ENCODE assay signal across 11 cellular contexts in the genomic region with DNA sequence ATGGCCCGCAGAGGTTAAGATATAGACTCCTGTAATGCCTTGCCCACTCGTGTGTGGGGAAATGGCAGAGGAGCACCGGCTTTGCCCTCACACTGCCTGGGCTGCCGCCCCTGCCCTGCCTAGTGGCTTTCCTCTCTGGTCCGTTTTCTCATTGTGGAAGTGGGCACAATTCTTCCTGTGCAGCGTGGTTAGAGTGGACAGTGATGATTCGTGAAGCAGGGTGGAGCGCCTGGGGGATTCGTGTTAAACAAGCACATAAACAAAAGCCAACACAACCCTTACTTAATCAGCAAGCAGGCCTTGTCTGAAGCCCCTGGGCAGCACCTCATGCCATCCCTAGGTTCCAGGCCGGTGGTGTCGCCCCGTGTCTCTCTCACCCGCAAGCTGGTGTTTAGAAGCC.
DNase-seq lines count a peak whose midpoint lies in the region; ATAC-seq and TF ChIP-seq lines count a peak whose summit lies in the region.
"Had no signal": no experiment of that assay in that cellular context is flagged by ENCODE, and none has a peak within 500 bp of the region (broad histone marks: within the 10 kb centered on the region; RNA-seq: fewer than 3 reads in every experiment).

No MANE protein-coding gene starts in this region.

- 85 to 88% (median 87%) methylated on average over 13 of the region's 13 CpGs for WGBS in psoas muscle, 3 donors

- H3K4me3 ChIP-seq in CD4-positive, CD25-positive, alpha-beta regulatory T cell (ENCODE audit: low read depth, low read length), result no peak overlapping the region
- H3K4me3 ChIP-seq in coronary artery (no peak overlapping the region), psoas muscle (no peak overlapping the region)

- no peak for ATAC-seq in CD4-positive, CD25-positive, alpha-beta regulatory T cell (ENCODE audit: low read depth in 2 of 2)
- ATAC-seq in psoas muscle (no peak), GM19324 (IDR thresholded peaks at IDR 0.05; ENCODE audit: low FRiP score, unreplicated experiment) (no peak)

- DNase-seq in CD4-positive, CD25-positive, alpha-beta regulatory T cell, result no peak
- DNase-seq in coronary artery (ENCODE audit: low spot score), result no peak
- DNase-seq in psoas muscle, result no peak
- no peak for DNase-seq in Calu3
- no peak for DNase-seq in NCI-H1694 (lab: John Stamatoyannopoulos, UW)
- no peak for DNase-seq in NCI-H226
- DNase-seq: DMS79; NCI-H2227 treated with DMSO at 0.1 percent for 48 hours; stimulated activated CD4-positive, alpha-beta T cell treated with anti-CD3 and anti-CD28 coated beads, Interleukin-2, amount 100 ng/mL, for 24 hours had no signal

- H3K27ac ChIP-seq in CD4-positive, CD25-positive, alpha-beta regulatory T cell (ENCODE audit: insufficient read depth, low read length, poor library complexity, severe bottlenecking), result peak overlapping the region; percentile 73
- H3K27ac ChIP-seq in KOPT-K1 (ENCODE audit: low read depth, low read length, poor library complexity, severe bottlenecking) (peak overlapping the region; percentile 58), coronary artery (peak overlapping the region; percentile 91 to 92), psoas muscle (peak overlapping the region; percentile 65)

- CTCF ChIA-PET in Calu3 (lab: Charles Lee), result interaction anchor here (0.6 to 1.2 kb wide), 2 partner anchors 19 to 158 kb away, joined by 3 to 6 read pairs; no protein-coding TSS in a partner anchor

- peaks cover 6% of the 10 kb centered on the region for H3K27me3 Mint-ChIP-seq in CD4-positive, CD25-positive, alpha-beta regulatory T cell
- H3K27me3 Mint-ChIP-seq in Calu3 (ENCODE audit: unreplicated experiment), result no peaks in the 10 kb centered on the region

- H3K4me3 Mint-ChIP-seq in CD4-positive, CD25-positive, alpha-beta regulatory T cell, result peak overlapping the region in 3 of 4 donors; percentile 51 to 78 (median 73)
- H3K4me3 Mint-ChIP-seq in Calu3 (ENCODE audit: low read depth, unreplicated experiment), result no peak overlapping the region

- no peaks in the 10 kb centered on the region for H3K9me3 Mint-ChIP-seq in CD4-positive, CD25-positive, alpha-beta regulatory T cell
- H3K9me3 Mint-ChIP-seq in Calu3 (ENCODE audit: low read depth, unreplicated experiment), result no peaks in the 10 kb centered on the region

- TF ChIP-seq CTCF in coronary artery (IDR thresholded peaks at IDR 0.05), result no peak
- no peak for TF ChIP-seq CTCF in psoas muscle (IDR thresholded peaks at IDR 0.05)
- TF ChIP-seq CTCF in Calu3 (IDR thresholded peaks at IDR 0.05; ENCODE audit: unreplicated experiment), result no peak

- H3K36me3 ChIP-seq in CD4-positive, CD25-positive, alpha-beta regulatory T cell (ENCODE audit: control insufficient read depth, insufficient read depth, low read length), result peaks cover 7% of the 10 kb centered on the region
- H3K36me3 ChIP-seq in KOPT-K1 (ENCODE audit: insufficient read depth, low read length) (no peaks in the 10 kb centered on the region), psoas muscle (ENCODE audit: insufficient read depth in 1 of 2, low read depth in 1 of 2) (no peaks in the 10 kb centered on the region)

- H3K9me3 ChIP-seq in CD4-positive, CD25-positive, alpha-beta regulatory T cell (ENCODE audit: control insufficient read depth in 2 of 2, low read length in 2 of 2), result no peaks in the 10 kb centered on the region
- H3K9me3 ChIP-seq in KOPT-K1 (ENCODE audit: insufficient read depth, low read length, poor library complexity, severe bottlenecking) (no peaks in the 10 kb centered on the region), psoas muscle (no peaks in the 10 kb centered on the region)

- H3K36me3 Mint-ChIP-seq in CD4-positive, CD25-positive, alpha-beta regulatory T cell, result peaks cover 26% of the 10 kb centered on the region
- peaks cover 66% of the 10 kb centered on the region for H3K36me3 Mint-ChIP-seq in Calu3 (ENCODE audit: insufficient read depth, unreplicated experiment)

- BruUV-seq in Calu3 (replicated peaks; lab: Mats Ljungman, UMichigan), result no TSS peak

- intact Hi-C loops in psoas muscle (cut with DNase I) (no loop called here), Calu3 (cut with micrococcal nuclease; ENCODE audit: unreplicated experiment) (no loop called here)

- no peaks in the 10 kb centered on the region for H3K27me3 ChIP-seq in CD4-positive, CD25-positive, alpha-beta regulatory T cell (ENCODE audit: control insufficient read depth, insufficient read depth, low read length)
- H3K27me3 ChIP-seq in psoas muscle (ENCODE audit: insufficient read depth in 3 of 3, low read length in 2 of 3), result no peaks in the 10 kb centered on the region

- H3K27ac Mint-ChIP-seq in CD4-positive, CD25-positive, alpha-beta regulatory T cell, result peak overlapping the region; percentile 88 to 96 (median 94)
- no peak overlapping the region for H3K27ac Mint-ChIP-seq in Calu3 (ENCODE audit: unreplicated experiment)

- peaks cover 11 to 90% (median 42%) of the 10 kb centered on the region in 4 donors for H3K4me1 Mint-ChIP-seq in CD4-positive, CD25-positive, alpha-beta regulatory T cell
- H3K4me1 Mint-ChIP-seq in Calu3 (ENCODE audit: low read depth, unreplicated experiment), result peaks cover 50% of the 10 kb centered on the region

- peaks cover 55% of the 10 kb centered on the region for H3K4me1 ChIP-seq in CD4-positive, CD25-positive, alpha-beta regulatory T cell (ENCODE audit: control insufficient read depth, insufficient read depth, low read length, poor library complexity, severe bottlenecking)
- H3K4me1 ChIP-seq in psoas muscle, result peaks cover 44% of the 10 kb centered on the region
